In the genomic region with DNA sequence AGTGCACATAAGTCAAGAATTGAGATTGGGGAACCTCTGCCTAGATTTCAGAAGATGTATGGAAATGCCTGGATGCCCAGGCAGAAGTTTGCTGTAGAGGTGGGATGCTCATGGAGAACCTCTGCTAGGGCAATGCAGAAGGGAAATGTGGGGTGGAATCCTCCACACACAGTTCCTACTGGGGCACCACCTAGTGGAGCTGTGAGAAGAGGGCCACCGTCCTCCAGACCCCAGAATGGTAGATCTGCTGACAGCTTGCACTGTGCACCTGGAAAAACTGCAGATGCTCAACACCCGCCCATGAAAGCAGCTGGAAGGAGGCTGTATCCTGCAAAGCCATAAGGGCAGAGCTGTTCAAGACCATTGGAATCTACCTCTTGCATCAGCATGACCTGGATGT, we compare ENCODE assay signal across 6 cellular contexts.
DNase-seq lines count a peak whose midpoint lies in the region; ATAC-seq, FAIRE-seq and TF ChIP-seq lines count a peak whose summit lies in the region.
"Not testable (repeated sequence)": the region's sequence is repeated elsewhere in the genome, so short reads cannot be mapped to it uniquely, and the experiment has no call there.

No MANE protein-coding gene starts in this region.

- H3K4me1 ChIP-seq in HepG2 (ENCODE audit: insufficient read depth, low read length) = not testable (repeated sequence)

- not testable (repeated sequence) for H3K9me3 ChIP-seq in WERI-Rb-1 (ENCODE audit: severe bottlenecking); HepG2 (ENCODE audit: low read length)

- not testable (repeated sequence) for FAIRE-seq in HepG2 (lab: Jason Lieb, UNC)

- DNase-seq in BJ (ENCODE audit: low read depth); GM10248 (ENCODE audit: extremely low spot score): not testable (repeated sequence)
- peak; percentile 1 for DNase-seq in NCI-H82 (lab: John Stamatoyannopoulos, UW)
- DNase-seq in WERI-Rb-1 = peak; percentile 12
- peak; percentile 9 for DNase-seq in HepG2 (ENCODE audit: low spot score)

- not testable (repeated sequence) for TF ChIP-seq POLR2A in HepG2 (IDR thresholded peaks at IDR 0.05; ENCODE audit: insufficient read depth in 1 of 2, low read depth in 2 of 2, low read length in 2 of 2)

- POLR2A ChIA-PET in BJ (lab: Charles Lee); GM10248 (lab: Yijun Ruan, JAX); HepG2 (lab: Yijun Ruan, JAX): not testable (repeated sequence)

- 17% methylated on average over 2 of the region's 2 CpGs for WGBS in HepG2 (ENCODE audit: low lambda C conversion rate)

- not testable (repeated sequence) for H3K4me2 ChIP-seq in HepG2 (ENCODE audit: low read depth, low read length)

- not testable (repeated sequence) for H4K20me1 ChIP-seq in HepG2 (ENCODE audit: insufficient read depth, low read length)

- TF ChIP-seq CTCF in BJ (IDR thresholded peaks at IDR 0.05; ENCODE audit: insufficient read depth, low read depth, low read length) = 0 out of 2 replicates have a peak, but pooled peaks have one; percentile 16
- peak; percentile 1 for TF ChIP-seq CTCF in GM10248 (IDR thresholded peaks at IDR 0.05; ENCODE audit: control extremely low read depth, extremely low read depth, low read depth, missing control alignments)
- 0 out of 2 replicates have a peak, but pooled peaks have one; percentile 20 for TF ChIP-seq CTCF in GM12874 (IDR thresholded peaks at IDR 0.05; ENCODE audit: insufficient read depth, low read depth, low read length)
- 0 out of 2 replicates have a peak, but pooled peaks have one; percentile 7 for TF ChIP-seq CTCF in WERI-Rb-1 (IDR thresholded peaks at IDR 0.05; ENCODE audit: low read depth, low read length)
- peak; percentile 60 for TF ChIP-seq CTCF in HepG2 (CRISPR knock-in tag; IDR thresholded peaks at IDR 0.05)

- H2AFZ ChIP-seq in HepG2 (ENCODE audit: low read length) = not testable (repeated sequence)

- in situ Hi-C loops in HepG2 (cut with HindIII; ENCODE audit: extremely low pct_ligation_motif_present, low pct_unique_long_range_greater_than_20kb) = not testable (repeated sequence)

- not testable (repeated sequence) for TF ChIP-seq RAD21 in HepG2 (CRISPR knock-in tag; IDR thresholded peaks at IDR 0.05)

- peak; percentile 53 for ATAC-seq in HepG2

- not testable (repeated sequence) for H3K4me3 ChIP-seq in BJ (ENCODE audit: low read depth, low read length); WERI-Rb-1 (ENCODE audit: low read depth, low read length); HepG2 (replicated peaks in 1 of 3; ENCODE audit: insufficient read depth in 1 of 3, low read depth in 2 of 3, low read length in 3 of 3)

- not testable (repeated sequence) for H3K79me2 ChIP-seq in HepG2 (ENCODE audit: insufficient read depth, low read length)

- not testable (repeated sequence) for H3K36me3 ChIP-seq in BJ (ENCODE audit: control insufficient read depth, insufficient read depth, low read length); WERI-Rb-1; HepG2 (replicated peaks in 1 of 2; ENCODE audit: control insufficient read depth in 1 of 2, insufficient read depth in 2 of 2, low read length in 2 of 2)

- H3K9ac ChIP-seq in HepG2 (ENCODE audit: insufficient read depth, low read depth, low read length) = not testable (repeated sequence)

- not testable (repeated sequence) for H3K27me3 ChIP-seq in BJ (ENCODE audit: control insufficient read depth, insufficient read depth, low read length); WERI-Rb-1 (ENCODE audit: insufficient read depth, low read depth, severe bottlenecking); HepG2 (ENCODE audit: control insufficient read depth in 1 of 2, insufficient read depth in 2 of 2, low read length in 2 of 2)

- CTCF ChIA-PET in BJ (lab: Yijun Ruan, JAX); HepG2 (lab: Yijun Ruan, JAX; ENCODE audit: low intra/inter-chr PET ratio, low total read pairs): not testable (repeated sequence)
- CTCF ChIA-PET in GM10248 (lab: Yijun Ruan, JAX) = interaction anchor here (0.8 to 1.4 kb wide), 2 partner anchors 11 to 13 kb away, joined by 3 to 5 read pairs; no protein-coding TSS in a partner anchor

- TF ChIP-seq EP300 in HepG2 (IDR thresholded peaks at IDR 0.05; ENCODE audit: low read depth in 2 of 2, low read length in 2 of 2); HepG2 (CRISPR knock-in tag; IDR thresholded peaks at IDR 0.05; ENCODE audit: borderline replicate concordance): not testable (repeated sequence)

- H3K27ac ChIP-seq in WERI-Rb-1; HepG2 (ENCODE audit: extremely low read length, insufficient read depth, low read length): not testable (repeated sequence)

- not testable (repeated sequence) for BruUV-seq in HepG2 (replicated peaks; lab: Mats Ljungman, UMichigan)

- intact Hi-C loops in HepG2 (cut with micrococcal nuclease; ENCODE audit: unreplicated experiment) = loop anchor here (1.0 to 5.0 kb wide), 4 partner anchors 65 to 722 kb away; no protein-coding TSS in a partner anchor

TF ChIP-seq in HepG2, 621 proteins besides CTCF, POLR2A, EP300 and RAD21:
- TF ChIP-seq STAG1 (CRISPR knock-in tag; IDR thresholded peaks at IDR 0.05) (peak; percentile 58), SMC3 (IDR thresholded peaks at IDR 0.05; ENCODE audit: low read length) (peak; percentile 36)

Comparison
In these comparisons a context has a peak if more than half of its experiments do, and no peak if none do; other contexts are left out.
1. CTCF ChIP-seq: peak in every context shown above with its lines; median percentile 60 in HepG2; 20 in GM12874; 16 in BJ; 7 in WERI-Rb-1; 1 in GM10248.